Comparison of ENCODE assay signal across 1 cellular context in genomic region chr1:18486195-18486594, GRCh38.
TF ChIP-seq lines count a peak whose summit lies in the region.

No MANE protein-coding gene starts in this region.

TF ChIP-seq in HepG2, 621 proteins besides CTCF, POLR2A, EP300 and RAD21:
- TF ChIP-seq, protein P1, sequence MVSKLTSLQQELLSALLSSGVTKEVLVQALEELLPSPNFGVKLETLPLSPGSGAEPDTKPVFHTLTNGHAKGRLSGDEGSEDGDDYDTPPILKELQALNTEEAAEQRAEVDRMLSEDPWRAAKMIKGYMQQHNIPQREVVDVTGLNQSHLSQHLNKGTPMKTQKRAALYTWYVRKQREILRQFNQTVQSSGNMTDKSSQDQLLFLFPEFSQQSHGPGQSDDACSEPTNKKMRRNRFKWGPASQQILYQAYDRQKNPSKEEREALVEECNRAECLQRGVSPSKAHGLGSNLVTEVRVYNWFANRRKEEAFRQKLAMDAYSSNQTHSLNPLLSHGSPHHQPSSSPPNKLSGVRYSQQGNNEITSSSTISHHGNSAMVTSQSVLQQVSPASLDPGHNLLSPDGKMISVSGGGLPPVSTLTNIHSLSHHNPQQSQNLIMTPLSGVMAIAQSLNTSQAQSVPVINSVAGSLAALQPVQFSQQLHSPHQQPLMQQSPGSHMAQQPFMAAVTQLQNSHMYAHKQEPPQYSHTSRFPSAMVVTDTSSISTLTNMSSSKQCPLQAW (CRISPR knock-in tag; IDR thresholded peaks at IDR 0.05): peak; percentile 29; the same call in 1 of the 2 replicates
- TF ChIP-seq ZBTB7B (CRISPR knock-in tag; IDR thresholded peaks at IDR 0.05): peak; percentile 90
- TF ChIP-seq XRCC5 (optimal IDR thresholded peaks at IDR 0.05; ENCODE audit: low read length): peak; percentile 63
- no peak for TF ChIP-seq ZBTB38 (CRISPR knock-in tag; IDR thresholded peaks at IDR 0.05)
- peak; percentile 81 for TF ChIP-seq HNF4G (IDR thresholded peaks at IDR 0.05; ENCODE audit: borderline replicate concordance, low read depth, low read length)
- TF ChIP-seq HNF4G (CRISPR knock-in tag; IDR thresholded peaks at IDR 0.05; ENCODE audit: borderline replicate concordance, low read depth): peak; percentile 84; the same call in 1 of the 2 replicates
- no peak for TF ChIP-seq ZNF768 (CRISPR knock-in tag; IDR thresholded peaks at IDR 0.05)
- TF ChIP-seq YY1 (IDR thresholded peaks at IDR 0.05; ENCODE audit: insufficient read depth, insufficient replicate concordance, low read depth, low read length): peak; percentile 46
- TF ChIP-seq NFRKB (IDR thresholded peaks at IDR 0.05): no peak
- TF ChIP-seq ZNF574 (CRISPR knock-in tag; IDR thresholded peaks at IDR 0.05): peak; percentile 63
- no peak for TF ChIP-seq ZFAT (CRISPR knock-in tag; conservative IDR thresholded peaks at IDR 0.05)
- TF ChIP-seq SP1 (IDR thresholded peaks at IDR 0.05): no peak
- TF ChIP-seq SP1 (CRISPR knock-in tag; IDR thresholded peaks at IDR 0.05): no peak
- TF ChIP-seq ARID5B (CRISPR knock-in tag; IDR thresholded peaks at IDR 0.05): peak; percentile 43; the same call in 1 of the 2 replicates
- TF ChIP-seq IRF2 (CRISPR knock-in tag; IDR thresholded peaks at IDR 0.05): 0 out of 2 replicates have a peak, but pooled peaks have one; percentile 17
- TF ChIP-seq ETV5 (CRISPR knock-in tag; IDR thresholded peaks at IDR 0.05; ENCODE audit: borderline replicate concordance): peak; percentile 77
- no peak for TF ChIP-seq JUN (CRISPR knock-in tag; IDR thresholded peaks at IDR 0.05)
- peak; percentile 43; the same call in 1 of the 2 replicates for TF ChIP-seq KAT8 (CRISPR knock-in tag; IDR thresholded peaks at IDR 0.05)
- TF ChIP-seq ZNF30 (CRISPR knock-in tag; IDR thresholded peaks at IDR 0.05): no peak
- TF ChIP-seq ZFX (CRISPR knock-in tag; IDR thresholded peaks at IDR 0.05; ENCODE audit: low read depth): peak; percentile 33; the same call in 1 of the 2 replicates
- TF ChIP-seq ZFY (CRISPR knock-in tag; IDR thresholded peaks at IDR 0.05): peak; percentile 31; the same call in 1 of the 2 replicates
- TF ChIP-seq THAP11 (CRISPR knock-in tag; IDR thresholded peaks at IDR 0.05): 0 out of 2 replicates have a peak, but pooled peaks have one; percentile 22
- peak; percentile 92 for TF ChIP-seq HNF4A (CRISPR knock-in tag; IDR thresholded peaks at IDR 0.05)
- 0 out of 2 replicates have a peak, but pooled peaks have one; percentile 16 for TF ChIP-seq ZNF629 (CRISPR knock-in tag; conservative IDR thresholded peaks at IDR 0.05)
- TF ChIP-seq GABPB1 (CRISPR knock-in tag; IDR thresholded peaks at IDR 0.05): peak; percentile 75
- peak; percentile 53 for TF ChIP-seq STAG1 (CRISPR knock-in tag; IDR thresholded peaks at IDR 0.05)
- 0 out of 2 replicates have a peak, but pooled peaks have one; percentile 32 for TF ChIP-seq ELF3 (CRISPR knock-in tag; IDR thresholded peaks at IDR 0.05)
- 0 out of 2 replicates have a peak, but pooled peaks have one; percentile 22 for TF ChIP-seq GABPA (IDR thresholded peaks at IDR 0.05; ENCODE audit: low read depth, low read length)
- TF ChIP-seq GABPA (CRISPR knock-in tag; IDR thresholded peaks at IDR 0.05; ENCODE audit: low read depth): peak; percentile 77
- TF ChIP-seq HOXA3 (CRISPR knock-in tag; IDR thresholded peaks at IDR 0.05): peak; percentile 40; the same call in 1 of the 2 replicates
- TF ChIP-seq TBX2 (CRISPR knock-in tag; IDR thresholded peaks at IDR 0.05; ENCODE audit: borderline replicate concordance): no peak
- TF ChIP-seq SOX5 (CRISPR knock-in tag; IDR thresholded peaks at IDR 0.05; ENCODE audit: borderline replicate concordance): peak; percentile 12; the same call in 1 of the 2 replicates
- peak; percentile 45 for TF ChIP-seq ELF1 (CRISPR knock-in tag; IDR thresholded peaks at IDR 0.05)
- TF ChIP-seq KLF12 (CRISPR knock-in tag; IDR thresholded peaks at IDR 0.05; ENCODE audit: borderline replicate concordance): 0 out of 2 replicates have a peak, but pooled peaks have one; percentile 28
- no peak for TF ChIP-seq KLF13 (CRISPR knock-in tag; IDR thresholded peaks at IDR 0.05)
- peak; percentile 31; the same call in 1 of the 2 replicates for TF ChIP-seq KDM2A (CRISPR knock-in tag; IDR thresholded peaks at IDR 0.05; ENCODE audit: borderline replicate concordance, low read depth)
- TF ChIP-seq SAFB2 (CRISPR knock-in tag; IDR thresholded peaks at IDR 0.05; ENCODE audit: borderline replicate concordance, low read depth): no peak
- no peak for TF ChIP-seq ARHGAP35 (CRISPR knock-in tag; IDR thresholded peaks at IDR 0.05; ENCODE audit: borderline replicate concordance)
- TF ChIP-seq ZNF644 (CRISPR knock-in tag; IDR thresholded peaks at IDR 0.05; ENCODE audit: low read depth): peak; percentile 40; the same call in 1 of the 2 replicates
